ENCODE assay signal across 1 cellular context in the genomic region with DNA sequence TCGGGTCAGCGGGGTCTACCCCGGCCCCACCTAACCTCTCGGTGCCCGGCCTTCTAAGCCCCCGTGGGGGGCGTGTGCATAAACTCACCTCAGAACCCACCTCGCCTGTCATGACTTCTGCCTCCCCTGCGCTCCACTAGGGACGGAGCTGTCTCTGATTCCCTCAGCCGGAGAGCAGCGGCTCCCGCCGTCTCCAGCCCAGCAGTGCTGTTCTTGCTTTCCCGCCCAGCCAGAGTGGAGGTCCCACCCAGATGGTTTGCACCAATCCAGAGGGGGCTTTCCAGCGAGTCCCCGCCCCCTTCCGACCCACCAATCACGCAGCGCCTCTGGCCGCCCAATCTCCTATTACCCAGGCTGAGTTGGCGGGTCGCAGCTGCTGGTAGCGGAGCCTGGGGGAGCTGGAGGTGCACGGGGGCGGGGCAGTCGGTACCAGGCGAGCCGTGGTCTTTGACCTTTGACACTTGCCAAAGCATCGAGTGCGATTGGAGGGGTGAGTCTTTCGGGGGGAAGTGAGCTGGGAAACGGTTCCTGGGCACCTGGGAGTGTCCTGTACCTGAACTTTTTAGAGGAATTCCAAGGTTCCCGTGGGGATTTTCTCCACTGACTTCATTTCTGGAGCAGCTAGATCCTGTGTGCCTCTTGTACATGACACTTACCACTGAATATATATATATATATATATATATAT.
TF ChIP-seq lines count a peak whose summit lies in the region.

A gene (minus strand): TSS at position 220 of the 688 bp plus-strand sequence. CDS start 108 bp downstream, at position 112.

TF ChIP-seq in HepG2, 621 proteins besides CTCF, POLR2A, EP300 and RAD21 (continued from another document and continues in another):
- TF ChIP-seq, protein P1, sequence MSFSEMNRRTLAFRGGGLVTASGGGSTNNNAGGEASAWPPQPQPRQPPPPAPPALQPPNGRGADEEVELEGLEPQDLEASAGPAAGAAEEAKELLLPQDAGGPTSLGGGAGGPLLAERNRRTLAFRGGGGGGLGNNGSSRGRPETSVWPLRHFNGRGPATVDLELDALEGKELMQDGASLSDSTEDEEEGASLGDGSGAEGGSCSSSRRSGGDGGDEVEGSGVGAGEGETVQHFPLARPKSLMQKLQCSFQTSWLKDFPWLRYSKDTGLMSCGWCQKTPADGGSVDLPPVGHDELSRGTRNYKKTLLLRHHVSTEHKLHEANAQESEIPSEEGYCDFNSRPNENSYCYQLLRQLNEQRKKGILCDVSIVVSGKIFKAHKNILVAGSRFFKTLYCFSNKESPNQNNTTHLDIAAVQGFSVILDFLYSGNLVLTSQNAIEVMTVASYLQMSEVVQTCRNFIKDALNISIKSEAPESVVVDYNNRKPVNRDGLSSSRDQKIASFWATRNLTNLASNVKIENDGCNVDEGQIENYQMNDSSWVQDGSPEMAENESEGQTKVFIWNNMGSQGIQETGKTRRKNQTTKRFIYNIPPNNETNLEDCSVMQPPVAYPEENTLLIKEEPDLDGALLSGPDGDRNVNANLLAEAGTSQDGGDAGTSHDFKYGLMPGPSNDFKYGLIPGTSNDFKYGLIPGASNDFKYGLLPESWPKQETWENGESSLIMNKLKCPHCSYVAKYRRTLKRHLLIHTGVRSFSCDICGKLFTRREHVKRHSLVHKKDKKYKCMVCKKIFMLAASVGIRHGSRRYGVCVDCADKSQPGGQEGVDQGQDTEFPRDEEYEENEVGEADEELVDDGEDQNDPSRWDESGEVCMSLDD (CRISPR knock-in tag; IDR thresholded peaks at IDR 0.05; ENCODE audit: borderline replicate concordance): no peak
- peak; percentile 66 for TF ChIP-seq SALL1 (CRISPR knock-in tag; IDR thresholded peaks at IDR 0.05)
- TF ChIP-seq SMARCE1 (IDR thresholded peaks at IDR 0.05; ENCODE audit: borderline replicate concordance): no peak
- TF ChIP-seq, protein P2, sequence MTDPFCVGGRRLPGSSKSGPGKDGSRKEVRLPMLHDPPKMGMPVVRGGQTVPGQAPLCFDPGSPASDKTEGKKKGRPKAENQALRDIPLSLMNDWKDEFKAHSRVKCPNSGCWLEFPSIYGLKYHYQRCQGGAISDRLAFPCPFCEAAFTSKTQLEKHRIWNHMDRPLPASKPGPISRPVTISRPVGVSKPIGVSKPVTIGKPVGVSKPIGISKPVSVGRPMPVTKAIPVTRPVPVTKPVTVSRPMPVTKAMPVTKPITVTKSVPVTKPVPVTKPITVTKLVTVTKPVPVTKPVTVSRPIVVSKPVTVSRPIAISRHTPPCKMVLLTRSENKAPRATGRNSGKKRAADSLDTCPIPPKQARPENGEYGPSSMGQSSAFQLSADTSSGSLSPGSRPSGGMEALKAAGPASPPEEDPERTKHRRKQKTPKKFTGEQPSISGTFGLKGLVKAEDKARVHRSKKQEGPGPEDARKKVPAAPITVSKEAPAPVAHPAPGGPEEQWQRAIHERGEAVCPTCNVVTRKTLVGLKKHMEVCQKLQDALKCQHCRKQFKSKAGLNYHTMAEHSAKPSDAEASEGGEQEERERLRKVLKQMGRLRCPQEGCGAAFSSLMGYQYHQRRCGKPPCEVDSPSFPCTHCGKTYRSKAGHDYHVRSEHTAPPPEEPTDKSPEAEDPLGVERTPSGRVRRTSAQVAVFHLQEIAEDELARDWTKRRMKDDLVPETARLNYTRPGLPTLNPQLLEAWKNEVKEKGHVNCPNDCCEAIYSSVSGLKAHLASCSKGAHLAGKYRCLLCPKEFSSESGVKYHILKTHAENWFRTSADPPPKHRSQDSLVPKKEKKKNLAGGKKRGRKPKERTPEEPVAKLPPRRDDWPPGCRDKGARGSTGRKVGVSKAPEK (CRISPR knock-in tag; IDR thresholded peaks at IDR 0.05; ENCODE audit: borderline replicate concordance): no peak
- TF ChIP-seq, protein P3, sequence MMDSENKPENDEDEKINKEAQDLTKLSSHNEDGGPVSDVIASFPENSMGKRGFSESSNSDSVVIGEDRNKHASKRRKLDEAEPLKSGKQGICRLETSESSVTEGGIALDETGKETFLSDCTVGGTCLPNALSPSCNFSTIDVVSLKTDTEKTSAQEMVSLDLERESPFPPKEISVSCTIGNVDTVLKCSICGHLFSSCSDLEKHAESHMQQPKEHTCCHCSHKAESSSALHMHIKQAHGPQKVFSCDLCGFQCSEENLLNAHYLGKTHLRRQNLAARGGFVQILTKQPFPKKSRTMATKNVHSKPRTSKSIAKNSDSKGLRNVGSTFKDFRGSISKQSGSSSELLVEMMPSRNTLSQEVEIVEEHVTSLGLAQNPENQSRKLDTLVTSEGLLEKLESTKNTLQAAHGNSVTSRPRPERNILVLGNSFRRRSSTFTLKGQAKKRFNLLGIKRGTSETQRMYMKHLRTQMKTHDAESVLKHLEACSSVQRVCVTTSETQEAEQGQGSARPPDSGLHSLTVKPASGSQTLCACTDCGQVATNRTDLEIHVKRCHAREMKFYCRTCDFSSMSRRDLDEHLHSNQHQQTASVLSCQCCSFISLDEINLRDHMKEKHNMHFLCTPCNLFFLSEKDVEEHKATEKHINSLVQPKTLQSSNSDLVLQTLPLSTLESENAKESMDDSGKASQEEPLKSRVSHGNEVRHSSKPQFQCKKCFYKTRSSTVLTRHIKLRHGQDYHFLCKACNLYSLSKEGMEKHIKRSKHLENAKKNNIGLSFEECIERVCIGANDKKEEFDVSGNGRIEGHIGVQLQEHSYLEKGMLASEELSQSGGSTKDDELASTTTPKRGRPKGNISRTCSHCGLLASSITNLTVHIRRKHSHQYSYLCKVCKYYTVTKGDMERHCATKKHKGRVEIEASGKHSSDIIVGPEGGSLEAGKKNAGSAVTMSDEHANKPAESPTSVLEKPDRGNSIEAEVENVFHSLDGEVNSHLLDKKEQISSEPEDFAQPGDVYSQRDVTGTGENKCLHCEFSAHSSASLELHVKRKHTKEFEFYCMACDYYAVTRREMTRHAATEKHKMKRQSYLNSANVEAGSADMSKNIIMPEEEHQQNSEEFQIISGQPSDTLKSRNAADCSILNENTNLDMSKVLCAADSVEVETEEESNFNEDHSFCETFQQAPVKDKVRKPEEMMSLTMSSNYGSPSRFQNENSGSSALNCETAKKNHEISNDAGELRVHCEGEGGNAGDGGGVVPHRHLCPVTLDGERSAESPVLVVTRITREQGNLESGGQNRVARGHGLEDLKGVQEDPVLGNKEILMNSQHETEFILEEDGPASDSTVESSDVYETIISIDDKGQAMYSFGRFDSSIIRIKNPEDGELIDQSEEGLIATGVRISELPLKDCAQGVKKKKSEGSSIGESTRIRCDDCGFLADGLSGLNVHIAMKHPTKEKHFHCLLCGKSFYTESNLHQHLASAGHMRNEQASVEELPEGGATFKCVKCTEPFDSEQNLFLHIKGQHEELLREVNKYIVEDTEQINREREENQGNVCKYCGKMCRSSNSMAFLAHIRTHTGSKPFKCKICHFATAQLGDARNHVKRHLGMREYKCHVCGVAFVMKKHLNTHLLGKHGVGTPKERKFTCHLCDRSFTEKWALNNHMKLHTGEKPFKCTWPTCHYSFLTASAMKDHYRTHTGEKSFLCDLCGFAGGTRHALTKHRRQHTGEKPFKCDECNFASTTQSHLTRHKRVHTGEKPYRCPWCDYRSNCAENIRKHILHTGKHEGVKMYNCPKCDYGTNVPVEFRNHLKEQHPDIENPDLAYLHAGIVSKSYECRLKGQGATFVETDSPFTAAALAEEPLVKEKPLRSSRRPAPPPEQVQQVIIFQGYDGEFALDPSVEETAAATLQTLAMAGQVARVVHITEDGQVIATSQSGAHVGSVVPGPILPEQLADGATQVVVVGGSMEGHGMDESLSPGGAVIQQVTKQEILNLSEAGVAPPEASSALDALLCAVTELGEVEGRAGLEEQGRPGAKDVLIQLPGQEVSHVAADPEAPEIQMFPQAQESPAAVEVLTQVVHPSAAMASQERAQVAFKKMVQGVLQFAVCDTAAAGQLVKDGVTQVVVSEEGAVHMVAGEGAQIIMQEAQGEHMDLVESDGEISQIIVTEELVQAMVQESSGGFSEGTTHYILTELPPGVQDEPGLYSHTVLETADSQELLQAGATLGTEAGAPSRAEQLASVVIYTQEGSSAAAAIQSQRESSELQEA (CRISPR knock-in tag; IDR thresholded peaks at IDR 0.05; ENCODE audit: not compliant biosample characterization): no peak
- no peak for TF ChIP-seq RNF2 (conservative IDR thresholded peaks at IDR 0.05; ENCODE audit: low read depth)
- no peak for TF ChIP-seq NONO (IDR thresholded peaks at IDR 0.05)
- TF ChIP-seq NONO (CRISPR knock-in tag; conservative IDR thresholded peaks at IDR 0.05): 0 out of 2 replicates have a peak, but pooled peaks have one; percentile 26
- TF ChIP-seq, protein P4, sequence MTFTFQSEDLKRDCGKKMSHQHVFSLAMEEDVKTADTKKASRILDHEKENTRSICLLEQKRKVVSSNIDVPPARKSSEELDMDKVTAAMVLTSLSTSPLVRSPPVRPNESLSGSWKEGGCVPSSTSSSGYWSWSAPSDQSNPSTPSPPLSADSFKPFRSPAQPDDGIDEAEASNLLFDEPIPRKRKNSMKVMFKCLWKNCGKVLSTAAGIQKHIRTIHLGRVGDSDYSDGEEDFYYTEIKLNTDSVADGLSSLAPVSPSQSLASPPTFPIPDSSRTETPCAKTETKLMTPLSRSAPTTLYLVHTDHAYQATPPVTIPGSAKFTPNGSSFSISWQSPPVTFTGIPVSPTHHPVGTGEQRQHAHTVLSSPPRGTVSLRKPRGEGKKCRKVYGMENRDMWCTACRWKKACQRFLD (CRISPR knock-in tag; IDR thresholded peaks at IDR 0.05; ENCODE audit: borderline replicate concordance): peak; percentile 61; the same call in 1 of the 2 replicates
- peak; percentile 43; the same call in 1 of the 2 replicates for TF ChIP-seq CBX5 (CRISPR knock-in tag; IDR thresholded peaks at IDR 0.05; ENCODE audit: borderline replicate concordance)
- no peak for TF ChIP-seq ZNF550 (CRISPR knock-in tag; IDR thresholded peaks at IDR 0.05; ENCODE audit: borderline replicate concordance)
- no peak; the same call in 1 of the 2 replicates for TF ChIP-seq KLF9 (CRISPR knock-in tag; IDR thresholded peaks at IDR 0.05; ENCODE audit: low read depth)
- TF ChIP-seq, protein P5, sequence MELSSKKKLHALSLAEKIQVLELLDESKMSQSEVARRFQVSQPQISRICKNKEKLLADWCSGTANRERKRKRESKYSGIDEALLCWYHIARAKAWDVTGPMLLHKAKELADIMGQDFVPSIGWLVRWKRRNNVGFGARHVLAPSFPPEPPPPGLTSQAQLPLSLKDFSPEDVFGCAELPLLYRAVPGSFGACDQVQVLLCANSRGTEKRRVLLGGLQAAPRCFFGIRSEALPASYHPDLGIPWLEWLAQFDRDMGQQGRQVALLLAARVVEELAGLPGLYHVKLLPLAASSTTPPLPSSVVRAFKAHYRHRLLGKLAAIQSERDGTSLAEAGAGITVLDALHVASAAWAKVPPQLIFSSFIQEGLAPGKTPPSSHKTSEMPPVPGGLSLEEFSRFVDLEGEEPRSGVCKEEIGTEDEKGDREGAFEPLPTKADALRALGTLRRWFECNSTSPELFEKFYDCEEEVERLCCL (CRISPR knock-in tag; IDR thresholded peaks at IDR 0.05; ENCODE audit: borderline replicate concordance): no peak
- TF ChIP-seq, protein P6, sequence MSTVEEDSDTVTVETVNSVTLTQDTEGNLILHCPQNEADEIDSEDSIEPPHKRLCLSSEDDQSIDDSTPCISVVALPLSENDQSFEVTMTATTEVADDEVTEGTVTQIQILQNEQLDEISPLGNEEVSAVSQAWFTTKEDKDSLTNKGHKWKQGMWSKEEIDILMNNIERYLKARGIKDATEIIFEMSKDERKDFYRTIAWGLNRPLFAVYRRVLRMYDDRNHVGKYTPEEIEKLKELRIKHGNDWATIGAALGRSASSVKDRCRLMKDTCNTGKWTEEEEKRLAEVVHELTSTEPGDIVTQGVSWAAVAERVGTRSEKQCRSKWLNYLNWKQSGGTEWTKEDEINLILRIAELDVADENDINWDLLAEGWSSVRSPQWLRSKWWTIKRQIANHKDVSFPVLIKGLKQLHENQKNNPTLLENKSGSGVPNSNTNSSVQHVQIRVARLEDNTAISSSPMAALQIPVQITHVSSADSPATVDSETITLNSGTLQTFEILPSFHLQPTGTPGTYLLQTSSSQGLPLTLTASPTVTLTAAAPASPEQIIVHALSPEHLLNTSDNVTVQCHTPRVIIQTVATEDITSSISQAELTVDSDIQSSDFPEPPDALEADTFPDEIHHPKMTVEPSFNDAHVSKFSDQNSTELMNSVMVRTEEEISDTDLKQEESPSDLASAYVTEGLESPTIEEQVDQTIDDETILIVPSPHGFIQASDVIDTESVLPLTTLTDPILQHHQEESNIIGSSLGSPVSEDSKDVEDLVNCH (CRISPR knock-in tag; IDR thresholded peaks at IDR 0.05): no peak
- TF ChIP-seq ZNF530 (CRISPR knock-in tag; IDR thresholded peaks at IDR 0.05; ENCODE audit: low read depth): no peak
- TF ChIP-seq ATF1 (CRISPR knock-in tag; IDR thresholded peaks at IDR 0.05): no peak
- TF ChIP-seq HNF4A (CRISPR knock-in tag; IDR thresholded peaks at IDR 0.05): peak; percentile 83
- no peak for TF ChIP-seq ARHGAP35 (CRISPR knock-in tag; IDR thresholded peaks at IDR 0.05; ENCODE audit: borderline replicate concordance)
- TF ChIP-seq ESRRA (CRISPR knock-in tag; IDR thresholded peaks at IDR 0.05; ENCODE audit: low read depth): no peak
- TF ChIP-seq, protein P7, sequence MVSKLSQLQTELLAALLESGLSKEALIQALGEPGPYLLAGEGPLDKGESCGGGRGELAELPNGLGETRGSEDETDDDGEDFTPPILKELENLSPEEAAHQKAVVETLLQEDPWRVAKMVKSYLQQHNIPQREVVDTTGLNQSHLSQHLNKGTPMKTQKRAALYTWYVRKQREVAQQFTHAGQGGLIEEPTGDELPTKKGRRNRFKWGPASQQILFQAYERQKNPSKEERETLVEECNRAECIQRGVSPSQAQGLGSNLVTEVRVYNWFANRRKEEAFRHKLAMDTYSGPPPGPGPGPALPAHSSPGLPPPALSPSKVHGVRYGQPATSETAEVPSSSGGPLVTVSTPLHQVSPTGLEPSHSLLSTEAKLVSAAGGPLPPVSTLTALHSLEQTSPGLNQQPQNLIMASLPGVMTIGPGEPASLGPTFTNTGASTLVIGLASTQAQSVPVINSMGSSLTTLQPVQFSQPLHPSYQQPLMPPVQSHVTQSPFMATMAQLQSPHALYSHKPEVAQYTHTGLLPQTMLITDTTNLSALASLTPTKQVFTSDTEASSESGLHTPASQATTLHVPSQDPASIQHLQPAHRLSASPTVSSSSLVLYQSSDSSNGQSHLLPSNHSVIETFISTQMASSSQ (IDR thresholded peaks at IDR 0.05; ENCODE audit: low read depth): no peak
- TF ChIP-seq, protein P7 (CRISPR knock-in tag; IDR thresholded peaks at IDR 0.05; ENCODE audit: borderline replicate concordance): 0 out of 2 replicates have a peak, but pooled peaks have one; percentile 16
- TF ChIP-seq, protein P8, sequence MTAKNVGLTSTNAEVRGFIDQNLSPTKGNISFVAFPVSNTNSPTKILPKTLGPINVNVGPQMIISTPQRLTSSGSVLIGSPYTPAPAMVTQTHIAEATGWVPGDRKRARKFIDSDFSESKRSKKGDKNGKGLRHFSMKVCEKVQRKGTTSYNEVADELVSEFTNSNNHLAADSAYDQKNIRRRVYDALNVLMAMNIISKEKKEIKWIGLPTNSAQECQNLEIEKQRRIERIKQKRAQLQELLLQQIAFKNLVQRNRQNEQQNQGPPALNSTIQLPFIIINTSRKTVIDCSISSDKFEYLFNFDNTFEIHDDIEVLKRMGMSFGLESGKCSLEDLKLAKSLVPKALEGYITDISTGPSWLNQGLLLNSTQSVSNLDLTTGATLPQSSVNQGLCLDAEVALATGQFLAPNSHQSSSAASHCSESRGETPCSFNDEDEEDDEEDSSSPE (CRISPR knock-in tag; IDR thresholded peaks at IDR 0.05): peak; percentile 99
